1 cellular context compared by ENCODE assay signal in genomic region chr17:74871329-74872076, GRCh38.
TF ChIP-seq lines count a peak whose summit lies in the region.

No MANE protein-coding gene starts in this region.

TF ChIP-seq in K562, 482 proteins besides CTCF, POLR2A, EP300 and RAD21:
- TF ChIP-seq NKRF (IDR thresholded peaks at IDR 0.05; ENCODE audit: borderline replicate concordance) (no peak), ARNT (IDR thresholded peaks at IDR 0.05) (no peak), SETDB1 (IDR thresholded peaks at IDR 0.05; ENCODE audit: low read length) (no peak), ARID2 (IDR thresholded peaks at IDR 0.05) (0 out of 2 replicates have a peak, but pooled peaks have one; percentile 15), HDGF (IDR thresholded peaks at IDR 0.05) (0 out of 2 replicates have a peak, but pooled peaks have one; percentile 61), ZBTB2 (IDR thresholded peaks at IDR 0.05) (0 out of 2 replicates have a peak, but pooled peaks have one; percentile 19)
